20 cellular contexts compared by ENCODE assay signal in genomic region chr2:16832910-16833309, GRCh38.
"Had no signal": no experiment of that assay in that cellular context is flagged by ENCODE, and none has a peak within 500 bp of the region (broad histone marks: within the 10 kb centered on the region; RNA-seq: fewer than 3 reads in every experiment).

No MANE protein-coding gene starts in this region.

- H3K9me3 ChIP-seq: esophagus squamous epithelium, neutrophil, right atrium auricular region had no signal

- H3K4me1 Mint-ChIP-seq: brain; central memory CD8-positive, alpha-beta T cell; natural killer cell had no signal

- H3K36me3 Mint-ChIP-seq: activated naive CD8-positive, alpha-beta T cell; brain; natural killer cell; stimulated activated memory B cell treated with anti-CD40 and anti-IgM and Interleukin-4, amounts not matched to agents 10 μg/mL and 1 μg/mL and 100 μg/mL, for 72 hours had no signal

- H3K27me3 Mint-ChIP-seq: activated naive CD8-positive, alpha-beta T cell; central memory CD8-positive, alpha-beta T cell; progenitor cell of endocrine pancreas; stimulated activated memory B cell treated with anti-CD40 and anti-IgM and Interleukin-4, amounts not matched to agents 10 μg/mL and 1 μg/mL and 100 μg/mL, for 72 hours had no signal

- H3K27me3 ChIP-seq: neutrophil, right atrium auricular region had no signal

- H3K27ac Mint-ChIP-seq: activated CD8-positive, alpha-beta T cell treated with anti-CD3 and anti-CD28 coated beads for 36 hours; activated naive CD8-positive, alpha-beta T cell; brain; natural killer cell; progenitor cell of endocrine pancreas; stimulated activated memory B cell treated with anti-CD40 and anti-IgM and Interleukin-4, amounts not matched to agents 10 μg/mL and 1 μg/mL and 100 μg/mL, for 72 hours had no signal

- ATAC-seq: activated CD8-positive, alpha-beta T cell treated with anti-CD3 and anti-CD28 coated beads for 36 hours; activated T-cell treated with anti-CD3 and anti-CD28 coated beads, Interleukin-2, amount 50 U/mL, for 4 hours; left ventricle myocardium superior; natural killer cell; stimulated activated memory B cell treated with anti-CD40 and anti-IgM and Interleukin-4, amounts not matched to agents 10 μg/mL and 1 μg/mL and 100 μg/mL, for 72 hours had no signal

- H3K4me1 ChIP-seq: esophagus squamous epithelium, right atrium auricular region had no signal

- H3K9me3 Mint-ChIP-seq: activated CD8-positive, alpha-beta T cell treated with anti-CD3 and anti-CD28 coated beads for 36 hours; activated T-cell treated with anti-CD3 and anti-CD28 coated beads, Interleukin-2, amount 50 U/mL, for 4 hours; brain; central memory CD8-positive, alpha-beta T cell; natural killer cell; stimulated activated memory B cell treated with anti-CD40 and anti-IgM and Interleukin-4, amounts not matched to agents 10 μg/mL and 1 μg/mL and 100 μg/mL, for 72 hours had no signal

- H3K4me3 Mint-ChIP-seq: activated CD8-positive, alpha-beta T cell treated with anti-CD3 and anti-CD28 coated beads for 36 hours; activated naive CD8-positive, alpha-beta T cell; activated T-cell treated with anti-CD3 and anti-CD28 coated beads, Interleukin-2, amount 50 U/mL, for 4 hours; brain; central memory CD8-positive, alpha-beta T cell; natural killer cell; stimulated activated memory B cell treated with anti-CD40 and anti-IgM and Interleukin-4, amounts not matched to agents 10 μg/mL and 1 μg/mL and 100 μg/mL, for 72 hours had no signal

- DNase-seq: activated CD8-positive, alpha-beta T cell treated with anti-CD3 and anti-CD28 coated beads for 36 hours; activated effector memory CD4-positive, alpha-beta T cell treated with anti-CD3 and anti-CD28 coated beads, Interleukin-2, amount 50 U/mL, for 16 hours; activated T-cell treated with anti-CD3 and anti-CD28 coated beads, Interleukin-2, amount 50 U/mL, for 4 hours; amniotic stem cell; esophagus squamous epithelium; glutamatergic neuron; left ventricle myocardium superior; mesenchymal stem cell; natural killer cell; stimulated activated CD4-positive, alpha-beta T cell treated with anti-CD3 and anti-CD28 coated beads, Interleukin-2, amount 100 ng/mL, for 48 hours; T-helper 9 cell; WERI-Rb-1 had no signal

- H3K4me3 ChIP-seq: coronary artery, esophagus squamous epithelium, right atrium auricular region had no signal

- H3K36me3 ChIP-seq: esophagus squamous epithelium, neutrophil, right atrium auricular region, WERI-Rb-1 had no signal

- H3K27ac ChIP-seq: coronary artery, esophagus squamous epithelium, neutrophil, right atrium auricular region, WERI-Rb-1 had no signal
